ENCODE assay signal across 8 cellular contexts in genomic region chr11:120547871-120548681, GRCh38.
A peak's percentile ranks its signal among the peaks of the same experiment; 100 is the strongest.
DNase-seq lines count a peak whose midpoint lies in the region; ATAC-seq and TF ChIP-seq lines count a peak whose summit lies in the region.

No MANE protein-coding gene starts in this region.

- TF ChIP-seq CTCF in fibroblast of pulmonary artery (IDR thresholded peaks at IDR 0.05; ENCODE audit: low read length, missing control alignments) (peak; percentile 9), GM10248 (IDR thresholded peaks at IDR 0.05; ENCODE audit: control extremely low read depth, extremely low read depth, low read depth, missing control alignments) (no peak)

- POLR2A ChIA-PET in GM10248 (lab: Yijun Ruan, JAX): no interaction called here

- CTCF ChIA-PET in GM10248 (lab: Yijun Ruan, JAX): interaction anchor here (1.4 kb wide), 2 partner anchors 16 to 17 kb away, joined by 3 read pairs; no protein-coding TSS in a partner anchor

- DNase-seq in NCI-H82 (lab: John Stamatoyannopoulos, UW): peak; percentile 23
- no peak for DNase-seq in NCI-H82 treated with DMSO at 0.1 percent for 48 hours (lab: John Stamatoyannopoulos, UW; ENCODE audit: unreplicated experiment)
- peak; percentile 94 for DNase-seq in fibroblast of pulmonary artery (ENCODE audit: low read depth)
- peak; percentile 75 for DNase-seq in non-pigmented ciliary epithelial cell (ENCODE audit: low read depth)
- no peak for DNase-seq in GM10248 (ENCODE audit: extremely low spot score)

- no peak overlapping the region for H3K4me3 ChIP-seq in fibroblast of pulmonary artery (replicated peaks; ENCODE audit: low read depth, low read length)

- ATAC-seq in SK-N-SH treated with all-trans-retinoic acid at 6 μM for 48 hours (peak; percentile 90), GM21737 (IDR thresholded peaks at IDR 0.05; ENCODE audit: unreplicated experiment) (no peak), GM19351 (IDR thresholded peaks at IDR 0.05; ENCODE audit: unreplicated experiment) (no peak)

TF ChIP-seq in SK-N-SH treated with all-trans-retinoic acid at 6 μM for 48 hours, 23 proteins besides CTCF, POLR2A, EP300 and RAD21:
- no peak for TF ChIP-seq CSDC2 (CRISPR knock-in tag; IDR thresholded peaks at IDR 0.05)
- peak; percentile 52; the same call in 1 of the 2 replicates for TF ChIP-seq TCF4 (CRISPR knock-in tag; IDR thresholded peaks at IDR 0.05; ENCODE audit: borderline replicate concordance)
- TF ChIP-seq SNAI2 (CRISPR knock-in tag; IDR thresholded peaks at IDR 0.05): no peak
- TF ChIP-seq CREB5 (CRISPR knock-in tag; IDR thresholded peaks at IDR 0.05; ENCODE audit: low read depth): no peak
- peak; percentile 51; the same call in 1 of the 2 replicates for TF ChIP-seq TSHZ2 (CRISPR knock-in tag; IDR thresholded peaks at IDR 0.05)
- TF ChIP-seq ZFP30 (CRISPR knock-in tag; IDR thresholded peaks at IDR 0.05): no peak
- TF ChIP-seq ZNF70 (CRISPR knock-in tag; IDR thresholded peaks at IDR 0.05): no peak

Comparison
In these comparisons a context has a peak if more than half of its experiments do, and no peak if none do; other contexts are left out.
1. DNase-seq: peak in NCI-H82 (single experiment), fibroblast of pulmonary artery (single experiment) and non-pigmented ciliary epithelial cell (single experiment); none in NCI-H82 treated with DMSO at 0.1 percent for 48 hours (single experiment) and GM10248 (single experiment).